In the genomic region with DNA sequence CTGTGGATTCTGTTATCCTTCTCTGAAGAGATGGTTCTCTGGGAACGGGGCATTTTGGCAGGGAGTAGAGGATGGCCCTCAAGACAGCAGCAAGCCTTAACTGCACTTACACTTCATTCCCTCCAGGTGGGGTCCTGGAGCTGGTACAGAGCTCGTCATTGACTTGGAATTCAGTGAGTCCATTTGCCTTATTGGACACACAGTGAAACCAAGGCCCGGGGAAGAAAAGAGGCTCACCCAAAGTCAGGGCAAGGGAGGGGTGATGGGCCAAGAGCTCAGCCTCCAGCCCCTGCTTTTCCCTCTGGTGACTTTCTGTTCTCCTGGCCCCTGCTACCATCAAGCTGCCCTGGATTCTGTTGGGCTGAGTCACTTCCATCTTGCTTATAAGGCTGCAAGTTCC, we compare ENCODE assay signal across 8 cellular contexts.
DNase-seq lines count a peak whose midpoint lies in the region; ATAC-seq and TF ChIP-seq lines count a peak whose summit lies in the region.

No MANE protein-coding gene starts in this region.

- no peak for ATAC-seq in GM21367 (IDR thresholded peaks at IDR 0.05; ENCODE audit: unreplicated experiment)

- no peak overlapping the region for H3K27ac Mint-ChIP-seq in osteocyte (ENCODE audit: unreplicated experiment)

- peak; percentile 37 for DNase-seq in CD1c-positive myeloid dendritic cell (ENCODE audit: extremely low spot score)
- DNase-seq in GM20000 (ENCODE audit: low spot score): peak; percentile 63
- peak; percentile 19 for DNase-seq in NCI-H774 (lab: John Stamatoyannopoulos, UW)
- peak; percentile 78 for DNase-seq in dermis blood vessel endothelial cell
- no peak for DNase-seq in osteocyte (ENCODE audit: extremely low spot score, unreplicated experiment)
- no peak for DNase-seq in effector CD8-positive, alpha-beta T cell (lab: John Stamatoyannopoulos, UW)
- no peak for DNase-seq in middle frontal gyrus (ENCODE audit: extremely low spot score, low spot score)

- H3K4me1 Mint-ChIP-seq in osteocyte (ENCODE audit: unreplicated experiment): peaks cover 3% of the 10 kb centered on the region

- no peaks in the 10 kb centered on the region for H3K36me3 Mint-ChIP-seq in osteocyte (ENCODE audit: unreplicated experiment)

- H3K9me3 Mint-ChIP-seq in osteocyte (ENCODE audit: unreplicated experiment): no peaks in the 10 kb centered on the region

- TF ChIP-seq CTCF in GM20000 (IDR thresholded peaks at IDR 0.05; ENCODE audit: extremely low read depth, missing control alignments): peak; percentile 46
- peak; percentile 47 for TF ChIP-seq CTCF in osteocyte (IDR thresholded peaks at IDR 0.05)

- no peak overlapping the region for H3K4me3 Mint-ChIP-seq in osteocyte (ENCODE audit: unreplicated experiment)

- H3K27me3 Mint-ChIP-seq in osteocyte (ENCODE audit: unreplicated experiment): peaks cover 19% of the 10 kb centered on the region

Comparison
In these comparisons a context has a peak if more than half of its experiments do, and no peak if none do; other contexts are left out.
1. DNase-seq: peak in CD1c-positive myeloid dendritic cell (single experiment), GM20000 (single experiment), NCI-H774 (single experiment) and dermis blood vessel endothelial cell (single experiment); none in osteocyte (single experiment), effector CD8-positive, alpha-beta T cell (single experiment) and middle frontal gyrus (single experiment).